In the genomic region with DNA sequence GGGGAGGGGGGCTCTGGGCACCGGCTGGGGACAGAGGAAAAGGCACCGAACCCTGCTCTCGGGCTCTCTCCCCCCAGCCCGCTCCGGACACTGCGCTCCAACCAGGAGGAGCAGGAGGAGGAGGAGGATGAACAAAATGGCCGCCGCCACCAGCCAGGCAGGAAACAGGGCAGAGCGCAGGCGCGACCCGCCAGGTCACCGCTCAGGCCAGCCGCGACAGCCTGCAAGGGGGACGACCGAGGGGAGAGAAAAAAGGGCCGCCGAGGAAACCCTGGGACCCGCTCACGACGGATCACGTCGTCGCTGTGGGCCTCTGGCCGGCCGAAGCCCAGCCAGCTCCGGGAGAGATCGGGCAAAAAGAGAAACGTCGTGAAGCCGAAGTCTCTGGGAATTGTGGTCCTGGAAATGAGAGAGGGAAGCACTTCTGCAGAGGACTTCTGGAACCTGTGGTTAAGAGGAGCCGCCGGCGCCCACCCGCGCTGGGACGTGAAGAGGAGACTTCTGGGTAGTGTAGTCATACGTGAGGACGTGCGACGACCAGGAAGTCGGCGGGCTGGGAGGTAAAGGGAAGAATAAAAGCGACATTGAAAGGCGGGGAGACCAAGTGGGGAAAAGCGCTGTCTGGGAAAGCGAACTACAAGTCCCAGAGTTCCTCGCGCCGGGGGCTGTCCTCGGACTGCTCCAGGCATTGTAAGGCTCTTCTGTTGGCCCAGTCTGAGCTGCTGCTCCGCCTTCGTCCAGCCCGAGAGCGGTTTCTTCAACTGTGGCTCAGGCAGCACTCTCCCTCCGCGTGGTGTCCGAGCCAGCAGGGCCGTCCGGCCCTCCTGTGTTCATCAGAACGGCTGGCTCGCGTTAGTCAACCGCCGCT, we compare ENCODE assay signal across 8 cellular contexts. TPM values are rescaled to one million over a fixed set of nuclear protein-coding genes. Genes with fewer than 3 reads are reported as not detected.
DNase-seq lines count a peak whose midpoint lies in the region; ATAC-seq lines count a peak whose summit lies in the region.

Gene TIAL1 (minus strand): TSS at position 428 of the 868 bp plus-strand sequence. CDS start 499 bp downstream, outside the sequence.

- H3K27me3 ChIP-seq in effector memory CD4-positive, alpha-beta T cell (replicated peaks; ENCODE audit: control insufficient read depth, insufficient read depth, low read length, poor library complexity, severe bottlenecking), result no peaks in the 10 kb centered on the region

- H3K9me3 ChIP-seq in effector memory CD4-positive, alpha-beta T cell (ENCODE audit: control insufficient read depth, low read length), result no peaks in the 10 kb centered on the region

- no peaks in the 10 kb centered on the region for H3K36me3 ChIP-seq in effector memory CD4-positive, alpha-beta T cell (ENCODE audit: control insufficient read depth, insufficient read depth, low read length)

- peak; percentile 92 for DNase-seq in COLO668 (lab: John Stamatoyannopoulos, UW; ENCODE audit: unreplicated experiment)
- peak; percentile 100 for DNase-seq in HT1080 (ENCODE audit: low read depth)
- peak; percentile 99 for DNase-seq in NOMO-1 treated with DMSO at 0.1 percent for 48 hours (lab: John Stamatoyannopoulos, UW; ENCODE audit: unreplicated experiment)
- DNase-seq in activated CD8-positive, alpha-beta memory T cell treated with anti-CD3 and anti-CD28 coated beads for 4 hours (ENCODE audit: low read depth in 2 of 2), result peak; percentile 83 to 88
- DNase-seq in effector memory CD4-positive, alpha-beta T cell, result peak; percentile 83 to 92 (median 90)
- peak; percentile 99 for DNase-seq in lung microvascular endothelial cell (ENCODE audit: low read depth in 2 of 2)
- peak; percentile 88 to 91 (median 89) for DNase-seq in stimulated activated CD4-positive, alpha-beta T cell treated with anti-CD3 and anti-CD28 coated beads, TNF-alpha, amount 100 ng/mL, for 48 hours (ENCODE audit: low read depth in 3 of 3)

- H3K4me3 ChIP-seq in effector memory CD4-positive, alpha-beta T cell (ENCODE audit: insufficient read depth, low read depth, low read length, poor library complexity, severe bottlenecking), result peak within 1 kb of the TSS; percentile 95

- peaks cover 28% of the 10 kb centered on the region for H3K4me1 ChIP-seq in effector memory CD4-positive, alpha-beta T cell (ENCODE audit: control insufficient read depth, insufficient read depth, low read length, poor library complexity, severe bottlenecking)

- H3K27ac ChIP-seq in effector memory CD4-positive, alpha-beta T cell (ENCODE audit: insufficient read depth, low read length, poor library complexity, severe bottlenecking), result peak within 1 kb of the TSS; percentile 96

- ATAC-seq in GM21360 (IDR thresholded peaks at IDR 0.05; ENCODE audit: unreplicated experiment), result peak; percentile 86

RNA-seq across cellular contexts. Expression of gene TIAL1, which starts in this region (rescaled TPM):
- 39.2 and 65.4 TPM in 2 replicates for total RNA-seq in HT1080 (2014; rRNA removed; shearing (Covaris generic))
- polyA plus RNA-seq in HT1080 (2015; cell fraction: cytosol; rRNA removed), result 113 and 128 TPM in 2 replicates
- polyA plus RNA-seq in HT1080 (2015; cell fraction: nucleus; rRNA removed), result 332 TPM in 2 replicates
- total RNA-seq in lung microvascular endothelial cell, result 10.5 and 18.1 TPM in 2 replicates

Comparison
In these comparisons a context has a peak if more than half of its experiments do, and no peak if none do; other contexts are left out.
1. Peak in every context shown above with its lines: DNase-seq, ATAC-seq, H3K4me3 ChIP-seq and H3K27ac ChIP-seq.